ENCODE assay signal across 13 cellular contexts in the genomic region with DNA sequence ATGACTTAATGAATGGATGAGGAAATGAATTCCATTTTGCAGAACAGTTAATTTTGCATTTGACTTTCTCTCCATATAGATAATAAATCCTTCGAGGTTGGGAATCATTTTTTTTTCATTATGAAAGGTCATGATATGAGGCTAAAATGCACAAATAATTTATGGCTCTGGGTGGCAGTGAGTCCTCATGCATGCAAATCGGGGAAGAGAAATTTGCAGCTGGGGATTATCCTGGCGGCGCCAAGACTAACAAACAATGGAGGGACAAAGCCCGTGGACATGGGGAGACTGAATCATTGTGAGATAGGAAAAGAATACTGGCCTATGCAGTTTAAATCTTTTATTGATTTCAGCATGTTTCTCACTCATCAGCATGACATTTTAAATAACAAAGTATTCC.
A peak's percentile ranks its signal among the peaks of the same experiment; 100 is the strongest.
DNase-seq lines count a peak whose midpoint lies in the region; ATAC-seq and TF ChIP-seq lines count a peak whose summit lies in the region.
"Had no signal": no experiment of that assay in that cellular context is flagged by ENCODE, and none has a peak within 500 bp of the region (broad histone marks: within the 10 kb centered on the region; RNA-seq: fewer than 3 reads in every experiment).

No MANE protein-coding gene starts in this region.

- H2AFZ ChIP-seq in hepatocyte (no peak overlapping the region), smooth muscle cell (ENCODE audit: low read depth) (no peak overlapping the region)

- intact Hi-C loops in Right ventricle myocardium superior (cut with DNase I), result no loop called here

- H3K4me2 ChIP-seq in hepatocyte (peak overlapping the region; percentile 41), smooth muscle cell (no peak overlapping the region)

- H3K27me3 ChIP-seq in right atrium auricular region (no peaks in the 10 kb centered on the region), hepatocyte (no peaks in the 10 kb centered on the region), smooth muscle cell (ENCODE audit: low read depth) (peaks cover 25% of the 10 kb centered on the region)

- H3K4me3 ChIP-seq in right atrium auricular region (no peak overlapping the region), hepatocyte (no peak overlapping the region), smooth muscle cell (no peak overlapping the region)
- H3K4me3 ChIP-seq: K562 had no signal

- H3K4me1 ChIP-seq in right atrium auricular region, result no peaks in the 10 kb centered on the region
- H3K4me1 ChIP-seq in hepatocyte (ENCODE audit: insufficient read depth), result peaks cover 6% of the 10 kb centered on the region
- H3K4me1 ChIP-seq in smooth muscle cell (ENCODE audit: low read depth), result peaks cover 4% of the 10 kb centered on the region

- no peaks in the 10 kb centered on the region for H3F3A ChIP-seq in smooth muscle cell (ENCODE audit: low read depth)

- peak; percentile 53 for ATAC-seq in Right ventricle myocardium superior (ENCODE audit: poor library complexity)
- ATAC-seq in HG03175 (IDR thresholded peaks at IDR 0.05; ENCODE audit: unreplicated experiment), result no peak
- no peak for ATAC-seq in esophagus mucosa
- ATAC-seq: K562; naive thymus-derived CD4-positive, alpha-beta T cell had no signal

- no peaks in the 10 kb centered on the region for H3K9me2 ChIP-seq in hepatocyte (replicated peaks; ENCODE audit: insufficient read depth)

- H3K27ac ChIP-seq in right atrium auricular region (no peak overlapping the region), hepatocyte (no peak overlapping the region), smooth muscle cell (ENCODE audit: low read depth) (no peak overlapping the region)

- H3K9ac ChIP-seq in smooth muscle cell (ENCODE audit: low read depth), result no peak overlapping the region

- H3K79me2 ChIP-seq in hepatocyte (no peaks in the 10 kb centered on the region), smooth muscle cell (ENCODE audit: low read depth) (no peaks in the 10 kb centered on the region)

- H4K20me1 ChIP-seq in hepatocyte (ENCODE audit: insufficient read depth, poor library complexity, severe bottlenecking), result no peaks in the 10 kb centered on the region
- no peaks in the 10 kb centered on the region for H4K20me1 ChIP-seq in smooth muscle cell (ENCODE audit: low read depth)

- peak in 1 of 2 donors; percentile 53 for TF ChIP-seq CTCF in right atrium auricular region (IDR thresholded peaks at IDR 0.05)
- peak; percentile 22 for TF ChIP-seq CTCF in hepatocyte (IDR thresholded peaks at IDR 0.05; ENCODE audit: poor library complexity)
- no peak for TF ChIP-seq CTCF in smooth muscle cell (IDR thresholded peaks at IDR 0.05; ENCODE audit: borderline replicate concordance, insufficient read depth, poor library complexity, severe bottlenecking)

- H3K9me3 ChIP-seq in right atrium auricular region (no peaks in the 10 kb centered on the region), hepatocyte (ENCODE audit: low read depth) (no peaks in the 10 kb centered on the region), smooth muscle cell (replicated peaks; ENCODE audit: low read depth) (no peaks in the 10 kb centered on the region)

- no peak for DNase-seq in Right ventricle myocardium superior
- DNase-seq in right atrium auricular region (ENCODE audit: low spot score), result no peak
- peak in 50 of 58 donors; percentile 1 to 86 (median 38) for DNase-seq in anterior cingulate cortex (lab: John Stamatoyannopoulos, UW)
- peak; percentile 38 for DNase-seq in hepatocyte (ENCODE audit: low spot score)
- DNase-seq in ureter (ENCODE audit: low spot score), result peak; percentile 48
- DNase-seq in smooth muscle cell (lab: John Stamatoyannopoulos, UW; ENCODE audit: unreplicated experiment), result no peak
- DNase-seq: activated naive CD8-positive, alpha-beta T cell treated with anti-CD3 and anti-CD28 coated beads for 36 hours; effector CD4-positive, alpha-beta T cell; naive thymus-derived CD4-positive, alpha-beta T cell; T-helper 2 cell had no signal

- WGBS in hepatocyte (ENCODE audit: low lambda C conversion rate, missing lambda C conversion rate), result 30% methylated on average over 5 of the region's 5 CpGs
- 83% methylated on average over 5 of the region's 5 CpGs for WGBS in smooth muscle cell (ENCODE audit: low lambda C conversion rate)

- H3K36me3 ChIP-seq in right atrium auricular region (no peaks in the 10 kb centered on the region), hepatocyte (replicated peaks; ENCODE audit: insufficient read depth, low read depth) (no peaks in the 10 kb centered on the region), smooth muscle cell (ENCODE audit: low read depth) (no peaks in the 10 kb centered on the region)

Comparison
In these comparisons a context has a peak if more than half of its experiments do, and no peak if none do; other contexts are left out.
1. DNase-seq: peak in anterior cingulate cortex (50 of 58), hepatocyte (single experiment) and ureter (single experiment); none in Right ventricle myocardium superior (single experiment), right atrium auricular region (single experiment) and smooth muscle cell (single experiment).